Comparison of ENCODE assay signal across 9 cellular contexts in the genomic region with DNA sequence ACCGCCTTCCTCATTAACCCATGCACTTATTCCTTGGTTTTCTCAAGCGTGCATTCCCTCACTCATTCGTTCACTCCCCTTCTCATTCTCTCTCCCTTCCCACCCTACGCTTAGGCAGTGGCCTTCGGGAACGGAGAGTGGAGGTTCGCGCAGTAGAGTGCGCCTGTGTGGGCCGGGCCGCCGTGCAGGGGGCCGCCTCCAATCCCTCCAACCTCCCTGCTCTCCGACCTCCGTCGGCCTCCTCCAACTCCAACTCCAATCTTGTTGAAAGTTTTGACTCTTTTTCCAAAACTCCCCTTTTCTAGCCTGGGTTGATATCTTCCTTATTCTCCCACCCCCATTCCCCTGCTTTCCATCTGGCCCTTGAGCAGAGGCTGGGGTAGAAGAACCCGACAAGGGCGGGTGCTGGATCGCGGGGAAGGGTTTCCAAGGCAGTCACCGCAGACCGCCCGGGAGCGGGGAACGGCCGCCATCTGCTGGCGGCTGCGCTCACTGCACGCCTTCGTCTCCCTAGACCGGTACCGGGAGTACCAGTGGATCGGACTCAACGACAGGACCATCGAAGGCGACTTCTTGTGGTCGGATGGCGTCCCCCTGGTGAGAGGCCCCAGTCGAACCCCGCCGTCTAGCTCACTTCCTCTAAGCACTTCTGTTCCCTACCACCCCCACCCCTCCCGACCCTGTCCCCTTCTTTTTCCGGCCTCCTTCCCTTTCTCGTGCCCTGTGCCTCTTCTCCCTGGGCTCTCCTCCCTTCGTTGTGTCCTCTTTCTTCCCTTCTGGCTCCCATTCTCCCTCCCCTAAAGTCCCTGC. TPM values are rescaled to one million over a fixed set of nuclear protein-coding genes. Genes with fewer than 3 reads are reported as not detected.
DNase-seq lines count a peak whose midpoint lies in the region; ATAC-seq, FAIRE-seq and TF ChIP-seq lines count a peak whose summit lies in the region.
"Had no signal": no experiment of that assay in that cellular context is flagged by ENCODE, and none has a peak within 500 bp of the region (broad histone marks: within the 10 kb centered on the region; RNA-seq: fewer than 3 reads in every experiment).

No MANE protein-coding gene starts in this region.

- H3K9me3 Mint-ChIP-seq in neural progenitor cell = no peaks in the 10 kb centered on the region

- no peaks in the 10 kb centered on the region for H3K79me2 ChIP-seq in neural progenitor cell (ENCODE audit: low read depth)

- H4K20me1 ChIP-seq in neural progenitor cell (ENCODE audit: low read depth) = peaks cover 28% of the 10 kb centered on the region

- H3K27ac Mint-ChIP-seq in neural progenitor cell = no peak overlapping the region

- no peaks in the 10 kb centered on the region for H3K36me3 ChIP-seq in neural progenitor cell
- no peaks in the 10 kb centered on the region for H3K36me3 ChIP-seq in stomach

- no peak for ATAC-seq in HG02885 (IDR thresholded peaks at IDR 0.05; ENCODE audit: poor library complexity, unreplicated experiment)

- peak overlapping the region; percentile 59 for H3K4me3 Mint-ChIP-seq in neural progenitor cell

- no peaks in the 10 kb centered on the region for H3K9me3 ChIP-seq in neural progenitor cell (ENCODE audit: low read depth)
- H3K9me3 ChIP-seq in stomach = no peaks in the 10 kb centered on the region

- H3K4me1 Mint-ChIP-seq in neural progenitor cell = peaks cover 40% of the 10 kb centered on the region

- peak; percentile 97 for TF ChIP-seq CTCF in neural progenitor cell (IDR thresholded peaks at IDR 0.05)
- peak in 5 of 7 experiments; percentile 77 to 95 (median 95) for TF ChIP-seq CTCF in stomach (IDR thresholded peaks at IDR 0.05)

- no peak overlapping the region for H2AFZ ChIP-seq in neural progenitor cell (replicated peaks)

- peaks cover 37% of the 10 kb centered on the region for H3K27me3 Mint-ChIP-seq in neural progenitor cell (ENCODE audit: insufficient read depth, low read depth)

- no peaks in the 10 kb centered on the region for H3K36me3 Mint-ChIP-seq in neural progenitor cell

- WGBS in stomach, 5 donors = 1 to 3% (median 2%) methylated on average over 35 to 45 of the region's 45 CpGs

- peak overlapping the region; percentile 33 for H3K4me3 ChIP-seq in neural progenitor cell
- H3K4me3 ChIP-seq in stomach = peak overlapping the region; percentile 33 to 44 (median 36)

- FAIRE-seq in RCC 7860 (lab: Jason Lieb, UNC) = no peak

- TF ChIP-seq EP300 in stomach (IDR thresholded peaks at IDR 0.05) = no peak

- H3K4me1 ChIP-seq in neural progenitor cell (peaks cover 30% of the 10 kb centered on the region), stomach (peaks cover 43 to 62% (median 58%) of the 10 kb centered on the region in 4 donors)

- no peak overlapping the region for H3K9ac ChIP-seq in neural progenitor cell

- TF ChIP-seq POLR2A in stomach (IDR thresholded peaks at IDR 0.05) = no peak

- DNase-seq in CD1c-positive myeloid dendritic cell (ENCODE audit: extremely low spot score) (peak; percentile 74), HPDE6-E6E7 (ENCODE audit: extremely low spot score) (peak; percentile 68), RCC 7860 (ENCODE audit: low spot score) (peak; percentile 21), foreskin melanocyte (peak; percentile 48), neural progenitor cell (ENCODE audit: low spot score) (peak; percentile 78), stomach (peak; percentile 82)
- DNase-seq in activated effector memory CD4-positive, alpha-beta T cell treated with Interleukin-2 at 50 U/mL for 16 hours = peak; percentile 62

- H3K27me3 ChIP-seq in neural progenitor cell = peaks cover 74% of the 10 kb centered on the region
- peaks cover 0 to 63% (median 20%) of the 10 kb centered on the region in 3 donors for H3K27me3 ChIP-seq in stomach

- no peak overlapping the region for H3K27ac ChIP-seq in neural progenitor cell
- H3K27ac ChIP-seq in stomach = peak overlapping the region in 1 of 5 donors; percentile 18

- H3F3A ChIP-seq in neural progenitor cell (ENCODE audit: low read depth) = peaks cover 22% of the 10 kb centered on the region

- intact Hi-C loops in stomach (cut with DNase I; ENCODE audit: low total_unique reads) = no loop called here

- peak overlapping the region; percentile 67 for H3K4me2 ChIP-seq in neural progenitor cell

RNA-seq across cellular contexts. Expression of a gene that starts 15.4 kb away (rescaled TPM):
- total RNA-seq in neural progenitor cell (ENCODE audit: low replicate concordance) (0.46 TPM in 1 of 2 replicates, not detected in the other), stomach (10 to 100 TPM in 1 of 5 donors, 1 to 10 TPM in 1, not detected in 3; 5.7 to 39.7 TPM)
- under 1 TPM in 1 of 3 donors, not detected in 2; 0.05 TPM for polyA plus RNA-seq in stomach

RNA-seq across cellular contexts. Expression of a gene that starts 19.8 kb away (rescaled TPM):
- total RNA-seq in neural progenitor cell (ENCODE audit: low replicate concordance) (83.8 and 219 TPM in 2 replicates), stomach (10 to 100 TPM in 2 of 5 donors, 1 to 10 TPM in 3; 3.2 to 22.3 (median 8.9) TPM)
- polyA plus RNA-seq in stomach = 1 to 10 TPM; 1.7 to 9.0 (median 3.2) TPM

RNA-seq across cellular contexts. Expression of a gene that starts 38.2 kb away (rescaled TPM):
- 0.65 TPM in 1 of 2 replicates, not detected in the other for total RNA-seq in neural progenitor cell (ENCODE audit: low replicate concordance)
- not detected for total RNA-seq in stomach
- polyA plus RNA-seq in stomach = under 1 TPM in 2 of 3 donors, not detected in 1; 0.33 to 0.37 TPM
- total RNA-seq: NCI-H460 had no signal

RNA-seq across cellular contexts. Expression of a gene that starts 48.0 kb away (rescaled TPM):
- total RNA-seq in neural progenitor cell (ENCODE audit: low replicate concordance) = 110 and 156 TPM in 2 replicates
- total RNA-seq in stomach = 1 to 10 TPM in 1 of 5 donors, under 1 TPM in 1, not detected in 3; 0.72 to 2.0 TPM
- polyA plus RNA-seq in stomach = 100 to 1,000 TPM in 1 of 3 donors, 1 to 10 TPM in 2; 6.9 to 207 (median 7.5) TPM

RNA-seq across cellular contexts. Expression of a gene that starts 56.1 kb away (rescaled TPM):
- total RNA-seq in neural progenitor cell (ENCODE audit: low replicate concordance) (17.2 and 18.6 TPM in 2 replicates), stomach (10 to 100 TPM in 3 of 5 donors, 1 to 10 TPM in 2; 9.0 to 15.6 (median 12.9) TPM)
- polyA plus RNA-seq in stomach = 10 to 100 TPM; 11.2 to 24.1 (median 19.9) TPM

Comparison
In these comparisons a context has a peak if more than half of its experiments do, and no peak if none do; other contexts are left out.
1. DNase-seq: peak in every context shown above with its lines; median percentile 82 in stomach; 78 in neural progenitor cell; 74 in CD1c-positive myeloid dendritic cell; 68 in HPDE6-E6E7; 62 in activated effector memory CD4-positive, alpha-beta T cell treated with Interleukin-2 at 50 U/mL for 16 hours; 48 in foreskin melanocyte; 21 in RCC 7860.